In genomic region chr2:240579771-240580614, GRCh38 we compare ENCODE assay signal across 8 cellular contexts. TPM values are rescaled to one million over a fixed set of nuclear protein-coding genes. Genes with fewer than 3 reads are reported as not detected.
DNase-seq lines count a peak whose midpoint lies in the region; ATAC-seq and TF ChIP-seq lines count a peak whose summit lies in the region.

No MANE protein-coding gene starts in this region.

- TF ChIP-seq POLR2A in tibial nerve (IDR thresholded peaks at IDR 0.05) = no peak

- H3K4me1 ChIP-seq in KMS-11 (ENCODE audit: low read depth, poor library complexity, severe bottlenecking) (peaks cover 88% of the 10 kb centered on the region), tibial nerve (peaks cover 0 to 67% (median 25%) of the 10 kb centered on the region in 4 donors)

- H2AFZ ChIP-seq in KMS-11 (ENCODE audit: low read depth) = no peak overlapping the region

- H3K4me3 ChIP-seq in KMS-11 (IDR thresholded peaks at IDR 0.05; ENCODE audit: insufficient read depth, low read depth, low read length) = no peak overlapping the region
- H3K4me3 ChIP-seq in cardiac fibroblast (replicated peaks in 1 of 2; ENCODE audit: low read depth in 2 of 2, low read length in 2 of 2) = no peak overlapping the region
- H3K4me3 ChIP-seq in tibial nerve = peak overlapping the region in 1 of 4 donors; percentile 7

- peak overlapping the region; percentile 65; the same call in 1 of the 2 replicates for H3K9ac ChIP-seq in KMS-11

- peak overlapping the region; percentile 64 for H3K4me2 ChIP-seq in KMS-11

- H3K36me3 ChIP-seq in KMS-11 (ENCODE audit: insufficient read depth) (no peaks in the 10 kb centered on the region), tibial nerve (peaks cover 0 to 64% (median 21%) of the 10 kb centered on the region in 3 donors)

- TF ChIP-seq CTCF in KMS-11 (conservative IDR thresholded peaks at IDR 0.05; ENCODE audit: low read depth, low read length) (peak; percentile 76), WTC11 (IDR thresholded peaks at IDR 0.05) (peak; percentile 42), cardiac fibroblast (IDR thresholded peaks at IDR 0.05; ENCODE audit: low read depth, low read length) (no peak), tibial nerve (IDR thresholded peaks at IDR 0.05) (peak in 2 of 5 experiments; percentile 36 to 44)

- no peak for TF ChIP-seq EP300 in tibial nerve (IDR thresholded peaks at IDR 0.05)

- H3K36me3 Mint-ChIP-seq in WTC11 = no peaks in the 10 kb centered on the region; the same call in 1 of the 2 replicates

- peaks cover 21% of the 10 kb centered on the region for H3K4me1 Mint-ChIP-seq in WTC11

- H3K27ac ChIP-seq in KMS-11 (peak overlapping the region; percentile 97), tibial nerve (peak overlapping the region in 3 of 4 donors; percentile 65 to 90 (median 77))

- POLR2A ChIA-PET in WTC11 (lab: Charles Lee) = no interaction called here

- DNase-seq in GM03348 (ENCODE audit: low spot score) = peak; percentile 83
- peak; percentile 77 for DNase-seq in WTC11 (ENCODE audit: low spot score)
- peak; percentile 94 for DNase-seq in cardiac fibroblast (ENCODE audit: low read depth in 2 of 2)
- peak; percentile 55 for DNase-seq in mucosa of gallbladder (ENCODE audit: low spot score)
- DNase-seq in tibial nerve (ENCODE audit: low spot score in 2 of 2) = no peak
- no peak for DNase-seq in hypothalamus (lab: John Stamatoyannopoulos, UW)

- H3K27me3 Mint-ChIP-seq in WTC11 (ENCODE audit: low read depth) = no peaks in the 10 kb centered on the region

- H3K79me2 ChIP-seq in KMS-11 (ENCODE audit: insufficient read depth, low read depth) = peaks cover 27% of the 10 kb centered on the region; the same call in 1 of the 2 replicates

- CTCF ChIA-PET in WTC11 (lab: Charles Lee) = interaction anchor here (0.5 to 1.9 kb wide), 20 partner anchors 8 to 403 kb away, joined by 3 to 27 read pairs (median 4); partner anchors contain the start of genes ANKMY1, DUSP28 and RNPEPL1

- no peaks in the 10 kb centered on the region for H4K20me1 ChIP-seq in KMS-11 (ENCODE audit: insufficient read depth)

- no peaks in the 10 kb centered on the region for H3K9me3 Mint-ChIP-seq in WTC11

- peaks cover 0 to 7% (median 0%) of the 10 kb centered on the region in 4 donors for H3K9me3 ChIP-seq in tibial nerve

- H3K4me3 Mint-ChIP-seq in WTC11 = no peak overlapping the region

- no peaks in the 10 kb centered on the region for H3K27me3 ChIP-seq in KMS-11 (ENCODE audit: insufficient read depth, low read depth)
- no peaks in the 10 kb centered on the region for H3K27me3 ChIP-seq in tibial nerve

- peak overlapping the region; percentile 49; the same call in 1 of the 2 replicates for H3K27ac Mint-ChIP-seq in WTC11

- ATAC-seq in WTC11 (peak; percentile 69), GM21786 (IDR thresholded peaks at IDR 0.05; ENCODE audit: unreplicated experiment) (no peak)

- 57 to 61% methylated on average over 27 of the region's 27 CpGs for WGBS in tibial nerve, 2 donors

TF ChIP-seq in WTC11, 78 proteins besides CTCF, POLR2A, EP300 and RAD21:
- 0 out of 2 replicates have a peak, but pooled peaks have one; percentile 32 for TF ChIP-seq GABPB1 (CRISPR knock-in tag; IDR thresholded peaks at IDR 0.05)
- no peak for TF ChIP-seq NFYB (CRISPR knock-in tag; conservative IDR thresholded peaks at IDR 0.05; ENCODE audit: low read depth)
- peak; percentile 69; the same call in 1 of the 2 replicates for TF ChIP-seq MAX (CRISPR knock-in tag; IDR thresholded peaks at IDR 0.05)

RNA-seq across cellular contexts. Expression of gene CAPN10, which starts 6.5 kb away (rescaled TPM):
- total RNA-seq in WTC11 (2021) (51.4 to 61.3 TPM (median 54.6 TPM) in 3 replicates), mucosa of gallbladder (56.1 TPM), tibial nerve (10 to 100 TPM; 28.0 to 66.3 (median 54.8) TPM)

RNA-seq across cellular contexts. Expression of gene RNPEPL1, which starts 11.7 kb away (rescaled TPM):
- total RNA-seq in WTC11 (2021) (18.8 to 20.5 TPM (median 19.4 TPM) in 3 replicates), mucosa of gallbladder (91.8 TPM), tibial nerve (10 to 100 TPM; 55.3 to 90.6 (median 64.0) TPM)

RNA-seq across cellular contexts. Expression of gene DUSP28, which starts 19.8 kb away (rescaled TPM):
- total RNA-seq in WTC11 (2021) = 2.2 to 2.3 TPM (median 2.2 TPM) in 3 replicates
- 4.0 TPM for total RNA-seq in mucosa of gallbladder
- 10 to 100 TPM in 1 of 4 donors, 1 to 10 TPM in 3; 4.5 to 16.1 (median 7.2) TPM for total RNA-seq in tibial nerve

RNA-seq across cellular contexts. Expression of gene ANKMY1, which starts 22.2 kb away (rescaled TPM):
- total RNA-seq in WTC11 (2021) = 4.6 to 7.8 TPM (median 5.2 TPM) in 3 replicates
- 25.6 TPM for total RNA-seq in mucosa of gallbladder
- total RNA-seq in tibial nerve = 10 to 100 TPM; 14.2 to 24.0 (median 21.4) TPM

RNA-seq across cellular contexts. Expression of gene GPR35, which starts 45.3 kb away (rescaled TPM):
- total RNA-seq in WTC11 (2021) = 0.22 to 0.60 TPM (median 0.46 TPM) in 3 replicates
- 71.2 TPM for total RNA-seq in mucosa of gallbladder
- 1 to 10 TPM in 3 of 4 donors, under 1 TPM in 1; 0.90 to 8.2 (median 2.0) TPM for total RNA-seq in tibial nerve

Comparison
In these comparisons a context has a peak if more than half of its experiments do, and no peak if none do; other contexts are left out.
1. DNase-seq: peak in GM03348 (single experiment), WTC11 (single experiment), cardiac fibroblast (2 of 2) and mucosa of gallbladder (single experiment); none in tibial nerve (0 of 2) and hypothalamus (0 of 51).